Comparison of ENCODE assay signal across 28 cellular contexts in genomic region chr2:25546852-25547251, GRCh38.
"Had no signal": no experiment of that assay in that cellular context is flagged by ENCODE, and none has a peak within 500 bp of the region (broad histone marks: within the 10 kb centered on the region; RNA-seq: fewer than 3 reads in every experiment).

No MANE protein-coding gene starts in this region.

- H3K27ac ChIP-seq: suprapubic skin, thoracic aorta, thyroid gland, tibial artery, tibial nerve, transverse colon, upper lobe of left lung, upper lobe of right lung, uterus, vagina had no signal

- H3K27me3 Mint-ChIP-seq: stimulated activated memory B cell treated with anti-CD40 and anti-IgM and Interleukin-4, amounts not matched to agents 10 μg/mL and 1 μg/mL and 100 μg/mL, for 72 hours; stimulated activated naive B cell treated with anti-CD40 and anti-IgM and Interleukin-4, amounts not matched to agents 10 μg/mL and 1 μg/mL and 100 μg/mL, for 72 hours; stimulated activated naive CD8-positive, alpha-beta T cell treated with anti-CD3 and anti-CD28 coated beads, Interleukin-15, amount 100 ng/mL, for 72 hours; stimulated activated naive CD8-positive, alpha-beta T cell treated with anti-CD3 and anti-CD28 coated beads, Interleukin-15, Interleukin-2, amounts not matched to agents 100 ng/mL and 50 ng/mL, for 24 hours; type B pancreatic cell had no signal

- H3K9me3 Mint-ChIP-seq: stimulated activated effector memory CD8-positive, alpha-beta T cell treated with anti-CD3 and anti-CD28 coated beads, Interleukin-12 subunit alpha, Interleukin-12 subunit beta, amount 100 ng/mL, for 72 hours; stimulated activated memory B cell treated with anti-CD40 and anti-IgM and Interleukin-4, amounts not matched to agents 10 μg/mL and 1 μg/mL and 100 μg/mL, for 72 hours; stimulated activated naive B cell treated with anti-CD40 and anti-IgM and Interleukin-4, amounts not matched to agents 10 μg/mL and 1 μg/mL and 100 μg/mL, for 72 hours; stimulated activated naive CD8-positive, alpha-beta T cell treated with anti-CD3 and anti-CD28 coated beads, Interleukin-15, amount 100 ng/mL, for 72 hours; stimulated activated naive CD8-positive, alpha-beta T cell treated with anti-CD3 and anti-CD28 coated beads, Interleukin-15, Interleukin-2, amounts not matched to agents 100 ng/mL and 50 ng/mL, for 24 hours; type B pancreatic cell had no signal

- H3K9me3 ChIP-seq: suprapubic skin, testis, thoracic aorta, thyroid gland, tibial artery, tibial nerve, transverse colon, upper lobe of left lung, upper lobe of right lung, uterus, vagina had no signal

- H3K36me3 Mint-ChIP-seq: stimulated activated effector memory CD8-positive, alpha-beta T cell treated with anti-CD3 and anti-CD28 coated beads, Interleukin-12 subunit alpha, Interleukin-12 subunit beta, amount 100 ng/mL, for 72 hours; stimulated activated memory B cell treated with anti-CD40 and anti-IgM and Interleukin-4, amounts not matched to agents 10 μg/mL and 1 μg/mL and 100 μg/mL, for 72 hours; stimulated activated naive B cell treated with anti-CD40 and anti-IgM and Interleukin-4, amounts not matched to agents 10 μg/mL and 1 μg/mL and 100 μg/mL, for 72 hours had no signal

- DNase-seq: stimulated activated CD4-positive, alpha-beta T cell treated with anti-CD3 and anti-CD28 coated beads, Interleukin-2, amount 100 ng/mL, for 48 hours; stimulated activated CD4-positive, alpha-beta T cell treated with anti-CD3 and anti-CD28 coated beads, Interleukin-4, amount 100 ng/mL, for 1 hour; stimulated activated CD4-positive, alpha-beta T cell treated with anti-CD3 and anti-CD28 coated beads, Interleukin-4, amount 100 ng/mL, for 24 hours; stimulated activated CD4-positive, alpha-beta T cell treated with anti-CD3 and anti-CD28 coated beads, Interleukin-4, amount 100 ng/mL, for 4 hours; stimulated activated CD8-positive, alpha-beta memory T cell treated with anti-CD3 and anti-CD28 coated beads, Interleukin-4, amount 100 ng/mL, for 48 hours; stimulated activated naive B cell treated with anti-CD40 and anti-IgM and Interleukin-4, amounts not matched to agents 10 μg/mL and 1 μg/mL and 100 μg/mL, for 72 hours; stimulated activated naive CD4-positive, alpha-beta T cell; stimulated activated naive CD4-positive, alpha-beta T cell treated with Interleukin-2 at 50 U/mL for 16 hours; stimulated activated naive CD8-positive, alpha-beta T cell treated with anti-CD3 and anti-CD28 coated beads, Interleukin-15, amount 100 ng/mL, for 72 hours; stimulated activated naive CD8-positive, alpha-beta T cell treated with anti-CD3 and anti-CD28 coated beads, Interleukin-15, Interleukin-2, amounts not matched to agents 100 U/mL and 50 U/mL, for 24 hours; substantia nigra; testis; thyroid gland; tibial artery; transverse colon; trophoblast cell; upper lobe of left lung; upper lobe of right lung; uterus had no signal

- H3K27ac Mint-ChIP-seq: stimulated activated effector memory CD8-positive, alpha-beta T cell treated with anti-CD3 and anti-CD28 coated beads, Interleukin-12 subunit alpha, Interleukin-12 subunit beta, amount 100 ng/mL, for 72 hours; stimulated activated memory B cell treated with anti-CD40 and anti-IgM and Interleukin-4, amounts not matched to agents 10 μg/mL and 1 μg/mL and 100 μg/mL, for 72 hours; stimulated activated naive B cell treated with anti-CD40 and anti-IgM and Interleukin-4, amounts not matched to agents 10 μg/mL and 1 μg/mL and 100 μg/mL, for 72 hours; stimulated activated naive CD8-positive, alpha-beta T cell treated with anti-CD3 and anti-CD28 coated beads, Interleukin-15, Interleukin-2, amounts not matched to agents 100 ng/mL and 50 ng/mL, for 24 hours; type B pancreatic cell had no signal

- H3K4me1 ChIP-seq: suprapubic skin, tibial artery, tibial nerve, transverse colon, upper lobe of left lung, upper lobe of right lung, uterus, vagina had no signal

- H3K27me3 ChIP-seq: suprapubic skin, testis, thyroid gland, tibial artery, tibial nerve, transverse colon, upper lobe of left lung, upper lobe of right lung, uterus, vagina had no signal

- H3K36me3 ChIP-seq: suprapubic skin, thoracic aorta, thyroid gland, tibial artery, tibial nerve, transverse colon, upper lobe of left lung, upper lobe of right lung, uterus, vagina had no signal

- H3K4me3 Mint-ChIP-seq: stimulated activated effector memory CD8-positive, alpha-beta T cell treated with anti-CD3 and anti-CD28 coated beads, Interleukin-12 subunit alpha, Interleukin-12 subunit beta, amount 100 ng/mL, for 72 hours; stimulated activated memory B cell treated with anti-CD40 and anti-IgM and Interleukin-4, amounts not matched to agents 10 μg/mL and 1 μg/mL and 100 μg/mL, for 72 hours; stimulated activated naive B cell treated with anti-CD40 and anti-IgM and Interleukin-4, amounts not matched to agents 10 μg/mL and 1 μg/mL and 100 μg/mL, for 72 hours; stimulated activated naive CD8-positive, alpha-beta T cell treated with anti-CD3 and anti-CD28 coated beads, Interleukin-15, amount 100 ng/mL, for 72 hours; stimulated activated naive CD8-positive, alpha-beta T cell treated with anti-CD3 and anti-CD28 coated beads, Interleukin-15, Interleukin-2, amounts not matched to agents 100 ng/mL and 50 ng/mL, for 24 hours; type B pancreatic cell had no signal

- FAIRE-seq: urothelium cell line had no signal

- H3K4me3 ChIP-seq: suprapubic skin, testis, thoracic aorta, thyroid gland, tibial artery, tibial nerve, transverse colon, upper lobe of left lung, upper lobe of right lung, uterus, vagina had no signal

- ATAC-seq: stimulated activated effector memory CD8-positive, alpha-beta T cell treated with anti-CD3 and anti-CD28 coated beads, Interleukin-12 subunit alpha, Interleukin-12 subunit beta, amount 100 ng/mL, for 72 hours; stimulated activated memory B cell treated with anti-CD40 and anti-IgM and Interleukin-4, amounts not matched to agents 10 μg/mL and 1 μg/mL and 100 μg/mL, for 72 hours; stimulated activated naive B cell treated with anti-CD40 and anti-IgM and Interleukin-4, amounts not matched to agents 10 μg/mL and 1 μg/mL and 100 μg/mL, for 72 hours; stimulated activated naive CD8-positive, alpha-beta T cell treated with anti-CD3 and anti-CD28 coated beads, Interleukin-15, amount 100 ng/mL, for 72 hours; stimulated activated naive CD8-positive, alpha-beta T cell treated with anti-CD3 and anti-CD28 coated beads, Interleukin-15, Interleukin-2, amounts not matched to agents 100 U/mL and 50 U/mL, for 24 hours; upper lobe of right lung had no signal
